ENCODE assay signal across 20 cellular contexts in the genomic region with DNA sequence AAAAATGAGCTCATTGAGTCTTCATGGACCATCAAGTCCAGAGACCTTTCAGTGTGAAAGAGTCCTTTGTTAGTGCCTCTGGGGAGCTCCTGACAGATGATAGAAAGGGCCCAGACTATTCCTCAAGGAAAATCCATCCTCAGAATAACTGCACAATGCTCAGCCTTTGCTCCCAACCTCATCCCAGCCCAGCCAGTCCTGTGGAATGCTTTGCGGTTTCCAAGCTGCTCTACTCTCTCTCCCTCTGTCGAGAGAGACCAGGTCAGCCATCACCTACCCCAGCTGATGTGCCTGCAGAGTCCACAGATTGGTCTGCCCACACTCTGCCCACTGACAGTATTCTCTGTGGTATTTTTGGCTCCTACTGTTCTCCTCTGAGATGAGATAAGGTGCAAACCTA.
A peak's percentile ranks its signal among the peaks of the same experiment; 100 is the strongest.
DNase-seq lines count a peak whose midpoint lies in the region; ATAC-seq lines count a peak whose summit lies in the region.
"Had no signal": no experiment of that assay in that cellular context is flagged by ENCODE, and none has a peak within 500 bp of the region (broad histone marks: within the 10 kb centered on the region; RNA-seq: fewer than 3 reads in every experiment).

No MANE protein-coding gene starts in this region.

- H3K27ac Mint-ChIP-seq in natural killer cell treated with Interleukin-12 subunit alpha and Interleukin-12 subunit beta and Interleukin-15 and Interleukin-18, amount 100 ng/mL, for 72 hours: no peak overlapping the region
- H3K27ac Mint-ChIP-seq: CD4-positive, CD25-positive, alpha-beta regulatory T cell had no signal

- H3K9me3 Mint-ChIP-seq in natural killer cell treated with Interleukin-12 subunit alpha and Interleukin-12 subunit beta and Interleukin-15 and Interleukin-18, amount 100 ng/mL, for 72 hours: peaks cover 8% of the 10 kb centered on the region

- H3K4me1 Mint-ChIP-seq in natural killer cell treated with Interleukin-12 subunit alpha and Interleukin-12 subunit beta and Interleukin-15 and Interleukin-18, amount 100 ng/mL, for 72 hours (ENCODE audit: low read depth in 2 of 2): no peaks in the 10 kb centered on the region
- H3K4me1 Mint-ChIP-seq: CD4-positive, CD25-positive, alpha-beta regulatory T cell had no signal

- intact Hi-C loops in left colon (cut with DNase I, micrococcal nuclease): no loop called here

- H3K36me3 Mint-ChIP-seq in natural killer cell treated with Interleukin-12 subunit alpha and Interleukin-12 subunit beta and Interleukin-15 and Interleukin-18, amount 100 ng/mL, for 72 hours: no peaks in the 10 kb centered on the region
- H3K36me3 Mint-ChIP-seq: CD4-positive, CD25-positive, alpha-beta regulatory T cell had no signal

- peak; percentile 4 for DNase-seq in NCI-H2227 (lab: John Stamatoyannopoulos, UW; ENCODE audit: unreplicated experiment)
- no peak for DNase-seq in NCI-H2227 treated with DMSO at 0.1 percent for 48 hours (lab: John Stamatoyannopoulos, UW)
- DNase-seq in SK-MEL-5 (ENCODE audit: low read depth, low spot score): peak; percentile 98
- DNase-seq in myocyte (ENCODE audit: low read depth): peak; percentile 9
- DNase-seq in NCI-H2081 treated with DMSO at 0.1 percent for 48 hours (lab: John Stamatoyannopoulos, UW): no peak
- no peak for DNase-seq in natural killer cell treated with Interleukin-12 subunit alpha and Interleukin-12 subunit beta and Interleukin-15 and Interleukin-18, amount 100 ng/mL, for 72 hours (ENCODE audit: low spot score)
- no peak for DNase-seq in dermis blood vessel endothelial cell
- no peak for DNase-seq in left colon
- DNase-seq: AML-193; Calu3; CD4-positive, CD25-positive, alpha-beta regulatory T cell; DMS79; GF-D8; IMR-90; Kasumi-1; NCI-H1417 treated with DMSO at 0.1 percent for 48 hours; NCI-H2107; NCI-H774; Peyer's patch; SHP77 had no signal

- H3K27me3 Mint-ChIP-seq in natural killer cell treated with Interleukin-12 subunit alpha and Interleukin-12 subunit beta and Interleukin-15 and Interleukin-18, amount 100 ng/mL, for 72 hours: no peaks in the 10 kb centered on the region
- H3K27me3 Mint-ChIP-seq: CD4-positive, CD25-positive, alpha-beta regulatory T cell had no signal

- in situ Hi-C loops in SK-MEL-5 (cut with HindIII; ENCODE audit: low pct_unique_long_range_greater_than_20kb, low sequenced_read_pairs): no loop called here

- no peak overlapping the region for H3K4me3 Mint-ChIP-seq in natural killer cell treated with Interleukin-12 subunit alpha and Interleukin-12 subunit beta and Interleukin-15 and Interleukin-18, amount 100 ng/mL, for 72 hours
- H3K4me3 Mint-ChIP-seq: CD4-positive, CD25-positive, alpha-beta regulatory T cell had no signal

- no peak for ATAC-seq in natural killer cell treated with Interleukin-12 subunit alpha and Interleukin-12 subunit beta and Interleukin-15 and Interleukin-18, amount 100 ng/mL, for 72 hours
- no peak for ATAC-seq in left colon

Comparison
In these comparisons a context has a peak if more than half of its experiments do, and no peak if none do; other contexts are left out.
1. DNase-seq: peak in NCI-H2227 (single experiment), SK-MEL-5 (single experiment) and myocyte (single experiment); none in NCI-H2227 treated with DMSO at 0.1 percent for 48 hours (single experiment), NCI-H2081 treated with DMSO at 0.1 percent for 48 hours (single experiment), natural killer cell treated with Interleukin-12 subunit alpha and Interleukin-12 subunit beta and Interleukin-15 and Interleukin-18, amount 100 ng/mL, for 72 hours (single experiment), dermis blood vessel endothelial cell (single experiment) and left colon (0 of 2).